ENCODE assay signal across 8 cellular contexts in genomic region chrX:103941201-103941975, GRCh38. TPM values are rescaled to one million over a fixed set of nuclear protein-coding genes. Genes with fewer than 3 reads are reported as not detected.
A peak's percentile ranks its signal among the peaks of the same experiment; 100 is the strongest.
DNase-seq lines count a peak whose midpoint lies in the region; ATAC-seq and TF ChIP-seq lines count a peak whose summit lies in the region.

No MANE protein-coding gene starts in this region.

- H3K27me3 Mint-ChIP-seq in type B pancreatic cell: no peaks in the 10 kb centered on the region

- H3K27ac Mint-ChIP-seq in type B pancreatic cell: no peak overlapping the region

- ATAC-seq in HG03521 (IDR thresholded peaks at IDR 0.05; ENCODE audit: unreplicated experiment) (peak; percentile 45), SK-N-SH treated with all-trans-retinoic acid at 6 μM for 48 hours (peak; percentile 53; the same call in 1 of the 3 replicates)

- H3K4me3 Mint-ChIP-seq in type B pancreatic cell: no peak overlapping the region

- no peaks in the 10 kb centered on the region for H3K4me1 Mint-ChIP-seq in type B pancreatic cell (ENCODE audit: unreplicated experiment)

- no peaks in the 10 kb centered on the region for H3K36me3 Mint-ChIP-seq in type B pancreatic cell

- peak; percentile 68 for TF ChIP-seq CTCF in type B pancreatic cell (conservative IDR thresholded peaks at IDR 0.05)

- DNase-seq in AG08396 (ENCODE audit: low spot score): peak; percentile 19
- peak; percentile 45 for DNase-seq in GM03348 (ENCODE audit: low spot score)
- peak; percentile 31 for DNase-seq in glomerular visceral epithelial cell (ENCODE audit: extremely low spot score)
- no peak for DNase-seq in type B pancreatic cell (ENCODE audit: extremely low spot score, unreplicated experiment)
- DNase-seq in HK-2 (ENCODE audit: unreplicated experiment): no peak
- DNase-seq in activated CD8-positive, alpha-beta memory T cell treated with anti-CD3 and anti-CD28 coated beads for 24 hours: no peak

- H3K9me3 Mint-ChIP-seq in type B pancreatic cell: no peaks in the 10 kb centered on the region

TF ChIP-seq in SK-N-SH treated with all-trans-retinoic acid at 6 μM for 48 hours, 23 proteins besides CTCF, POLR2A, EP300 and RAD21:
- TF ChIP-seq ZNF8 (CRISPR knock-in tag; IDR thresholded peaks at IDR 0.05): no peak
- no peak for TF ChIP-seq TCF4 (CRISPR knock-in tag; IDR thresholded peaks at IDR 0.05; ENCODE audit: borderline replicate concordance)
- TF ChIP-seq ZFP3 (CRISPR knock-in tag; IDR thresholded peaks at IDR 0.05): no peak
- no peak for TF ChIP-seq BACH2 (CRISPR knock-in tag; IDR thresholded peaks at IDR 0.05; ENCODE audit: borderline replicate concordance)
- no peak for TF ChIP-seq ZFP30 (CRISPR knock-in tag; IDR thresholded peaks at IDR 0.05)
- TF ChIP-seq, protein P1, sequence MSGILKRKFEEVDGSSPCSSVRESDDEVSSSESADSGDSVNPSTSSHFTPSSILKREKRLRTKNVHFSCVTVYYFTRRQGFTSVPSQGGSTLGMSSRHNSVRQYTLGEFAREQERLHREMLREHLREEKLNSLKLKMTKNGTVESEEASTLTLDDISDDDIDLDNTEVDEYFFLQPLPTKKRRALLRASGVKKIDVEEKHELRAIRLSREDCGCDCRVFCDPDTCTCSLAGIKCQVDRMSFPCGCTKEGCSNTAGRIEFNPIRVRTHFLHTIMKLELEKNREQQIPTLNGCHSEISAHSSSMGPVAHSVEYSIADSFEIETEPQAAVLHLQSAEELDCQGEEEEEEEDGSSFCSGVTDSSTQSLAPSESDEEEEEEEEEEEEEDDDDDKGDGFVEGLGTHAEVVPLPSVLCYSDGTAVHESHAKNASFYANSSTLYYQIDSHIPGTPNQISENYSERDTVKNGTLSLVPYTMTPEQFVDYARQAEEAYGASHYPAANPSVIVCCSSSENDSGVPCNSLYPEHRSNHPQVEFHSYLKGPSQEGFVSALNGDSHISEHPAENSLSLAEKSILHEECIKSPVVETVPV (CRISPR knock-in tag; IDR thresholded peaks at IDR 0.05): no peak
- no peak for TF ChIP-seq TSHZ2 (CRISPR knock-in tag; IDR thresholded peaks at IDR 0.05)
- no peak for TF ChIP-seq ZNF565 (CRISPR knock-in tag; conservative IDR thresholded peaks at IDR 0.05; ENCODE audit: low read depth)
- no peak for TF ChIP-seq PPARA (CRISPR knock-in tag; IDR thresholded peaks at IDR 0.05; ENCODE audit: borderline replicate concordance)
- no peak for TF ChIP-seq CSDC2 (CRISPR knock-in tag; IDR thresholded peaks at IDR 0.05)
- no peak for TF ChIP-seq ESRRG (CRISPR knock-in tag; IDR thresholded peaks at IDR 0.05)
- TF ChIP-seq SNAI2 (CRISPR knock-in tag; IDR thresholded peaks at IDR 0.05): no peak
- no peak for TF ChIP-seq CREB5 (CRISPR knock-in tag; IDR thresholded peaks at IDR 0.05; ENCODE audit: low read depth)
- TF ChIP-seq ISL1 (CRISPR knock-in tag; IDR thresholded peaks at IDR 0.05): no peak
- no peak for TF ChIP-seq RARB (CRISPR knock-in tag; IDR thresholded peaks at IDR 0.05)
- no peak for TF ChIP-seq GLIS3 (CRISPR knock-in tag; IDR thresholded peaks at IDR 0.05)
- TF ChIP-seq ZNF70 (CRISPR knock-in tag; IDR thresholded peaks at IDR 0.05): no peak
TF ChIP-seq in SK-N-SH treated with all-trans-retinoic acid at 6 μM for 48 hours: peak in this region for 0.

RNA-seq across cellular contexts. Expression of gene TMSB15B, which starts 21.0 kb away (rescaled TPM):
- 13.2 and 23.0 TPM in 2 replicates for total RNA-seq in type B pancreatic cell (ENCODE audit: low replicate concordance)

Comparison
In these comparisons a context has a peak if more than half of its experiments do, and no peak if none do; other contexts are left out.
1. DNase-seq: peak in AG08396 (single experiment), GM03348 (single experiment) and glomerular visceral epithelial cell (single experiment); none in type B pancreatic cell (single experiment), HK-2 (single experiment) and activated CD8-positive, alpha-beta memory T cell treated with anti-CD3 and anti-CD28 coated beads for 24 hours (single experiment).